23 cellular contexts compared by ENCODE assay signal in genomic region chr10:123434435-123435039, GRCh38.
A peak's percentile ranks its signal among the peaks of the same experiment; 100 is the strongest.
DNase-seq lines count a peak whose midpoint lies in the region; FAIRE-seq and TF ChIP-seq lines count a peak whose summit lies in the region.
"Had no signal": no experiment of that assay in that cellular context is flagged by ENCODE, and none has a peak within 500 bp of the region (broad histone marks: within the 10 kb centered on the region; RNA-seq: fewer than 3 reads in every experiment).

No MANE protein-coding gene starts in this region.

- H3K79me1 ChIP-seq in H1 (ENCODE audit: low read depth, low read length) (no peaks in the 10 kb centered on the region), neuronal stem cell (ENCODE audit: low read depth, low read length) (no peaks in the 10 kb centered on the region)

- H4K20me1 ChIP-seq in H1 (replicated peaks in 1 of 2; ENCODE audit: control insufficient read depth in 1 of 2, insufficient read depth in 2 of 2, low read length in 2 of 2) (no peaks in the 10 kb centered on the region), GM23248 (ENCODE audit: insufficient read depth) (no peaks in the 10 kb centered on the region)
- H4K20me1 ChIP-seq: BLaER1 had no signal

- H2BK15ac ChIP-seq in H1 (ENCODE audit: low read length) (no peak overlapping the region), neuronal stem cell (ENCODE audit: low read length) (no peak overlapping the region)

- intact Hi-C loops in spleen (cut with DNase I; ENCODE audit: low total_unique reads) (no loop called here), CD14-positive monocyte (cut with micrococcal nuclease) (no loop called here)

- DNase-seq in H1 (ENCODE audit: low read depth in 1 of 2, low spot score in 2 of 2) (no peak), neuronal stem cell (ENCODE audit: low spot score) (no peak), spleen (peak; percentile 52), glutamatergic neuron (no peak), iPS-NIHi7 (ENCODE audit: extremely low spot score) (no peak), CD14-positive monocyte (ENCODE audit: low spot score) (no peak), GM23248 (no peak)
- DNase-seq: 8988T; ACHN; BE2C; C1 segment of cervical spinal cord; Caco-2; Calu3; CD4-positive, alpha-beta T cell; CD8-positive, alpha-beta T cell; DMS79 treated with DMSO at 0.1 percent for 48 hours; GF-D8 had no signal

- H3K4ac ChIP-seq in H1 (replicated peaks; ENCODE audit: insufficient read length, low read depth, low read length) = no peak overlapping the region
- no peak overlapping the region for H3K4ac ChIP-seq in neuronal stem cell (ENCODE audit: low read length)

- H3K4me3 Mint-ChIP-seq in glutamatergic neuron (ENCODE audit: unreplicated experiment) = no peak overlapping the region
- no peak overlapping the region for H3K4me3 Mint-ChIP-seq in CD14-positive monocyte
- H3K4me3 Mint-ChIP-seq: CD4-positive, alpha-beta T cell; CD8-positive, alpha-beta T cell had no signal

- H3K4me3 ChIP-seq in H1 (ENCODE audit: extremely low read depth in 1 of 4, insufficient read depth in 2 of 4, low read depth in 3 of 4, low read length in 4 of 4) = no peak overlapping the region
- H3K4me3 ChIP-seq in neuronal stem cell (ENCODE audit: low read length in 2 of 2) = no peak overlapping the region
- H3K4me3 ChIP-seq in spleen = no peak overlapping the region
- no peak overlapping the region for H3K4me3 ChIP-seq in GM23248
- H3K4me3 ChIP-seq: BLaER1 had no signal

- H3K9ac ChIP-seq in H1 (replicated peaks in 1 of 4; ENCODE audit: extremely low read depth in 1 of 4, low read depth in 3 of 4, low read length in 3 of 4) (no peak overlapping the region), neuronal stem cell (ENCODE audit: low read depth, low read length, poor library complexity) (no peak overlapping the region), GM23248 (no peak overlapping the region)
- H3K9ac ChIP-seq: BLaER1 had no signal

- H3K4me2 ChIP-seq in H1 (ENCODE audit: insufficient read depth in 1 of 2, low read depth in 2 of 2, low read length in 2 of 2) (no peak overlapping the region), neuronal stem cell (ENCODE audit: insufficient read depth, low read length, poor library complexity, severe bottlenecking) (no peak overlapping the region), GM23248 (ENCODE audit: unreplicated experiment) (no peak overlapping the region)

- H3K4me1 ChIP-seq in H1 (replicated peaks in 1 of 4; ENCODE audit: control insufficient read depth in 3 of 4, insufficient read depth in 4 of 4, low read length in 3 of 4) (peaks cover 2 to 5% (median 3%) of the 10 kb centered on the region in 4 experiments; a peak in 4 of 7 replicates), neuronal stem cell (ENCODE audit: control insufficient read depth in 2 of 2, insufficient read depth in 1 of 2, low read depth in 1 of 2, low read length in 2 of 2) (no peaks in the 10 kb centered on the region), spleen (peaks cover 0 to 5% (median 0%) of the 10 kb centered on the region in 6 donors), GM23248 (ENCODE audit: insufficient read depth) (no peaks in the 10 kb centered on the region)
- H3K4me1 ChIP-seq: Caco-2 had no signal

- FAIRE-seq in H1 (lab: Jason Lieb, UNC) = no peak
- FAIRE-seq: A204.1, D721Med, G401.6, GM12891, GM19239 had no signal

- H3K36me3 Mint-ChIP-seq in glutamatergic neuron (ENCODE audit: unreplicated experiment) = no peaks in the 10 kb centered on the region
- no peaks in the 10 kb centered on the region for H3K36me3 Mint-ChIP-seq in CD14-positive monocyte
- H3K36me3 Mint-ChIP-seq: CD8-positive, alpha-beta T cell had no signal

- no peak for TF ChIP-seq RAD21 in H1 (IDR thresholded peaks at IDR 0.05 in 1 of 2, conservative IDR thresholded peaks at IDR 0.05 in 1 of 2; ENCODE audit: low read depth in 2 of 2, low read length in 2 of 2)

- TF ChIP-seq EP300 in H1 (IDR thresholded peaks at IDR 0.05; ENCODE audit: borderline replicate concordance in 1 of 2, low read depth in 2 of 2, low read length in 2 of 2) = no peak

- in situ Hi-C loops in GM23248 (cut with MboI) = no loop called here

- TF ChIP-seq CTCF in H1 (IDR thresholded peaks at IDR 0.05; ENCODE audit: control extremely low read depth in 1 of 3, insufficient read depth in 1 of 3, low read depth in 1 of 3, low read length in 3 of 3) (no peak), spleen (IDR thresholded peaks at IDR 0.05 in 8 of 11, conservative IDR thresholded peaks at IDR 0.05 in 3 of 11) (no peak), glutamatergic neuron (IDR thresholded peaks at IDR 0.05; ENCODE audit: partially characterized antibody, unreplicated experiment) (no peak), CD14-positive monocyte (IDR thresholded peaks at IDR 0.05) (no peak)

- H3K27me3 Mint-ChIP-seq in glutamatergic neuron (ENCODE audit: unreplicated experiment) (no peaks in the 10 kb centered on the region), CD14-positive monocyte (ENCODE audit: low read depth in 3 of 3) (peaks cover 7 to 36% (median 10%) of the 10 kb centered on the region in 3 donors)

- H3K9me2 ChIP-seq in GM23248 (ENCODE audit: insufficient read depth) = no peaks in the 10 kb centered on the region

- no peak overlapping the region for H2BK120ac ChIP-seq in H1 (replicated peaks; ENCODE audit: low read depth, low read length)
- peak overlapping the region; percentile 56 for H2BK120ac ChIP-seq in neuronal stem cell (ENCODE audit: low read depth, low read length)

- H2BK20ac ChIP-seq in H1 (ENCODE audit: low read length) = no peak overlapping the region

- H2BK5ac ChIP-seq in H1 (ENCODE audit: low read depth, low read length) (no peak overlapping the region), neuronal stem cell (ENCODE audit: low read length) (no peak overlapping the region)

- H4K8ac ChIP-seq in H1 (ENCODE audit: extremely low read depth, insufficient read depth, low read length) (0 out of 2 replicates have a peak overlapping the region, but pooled peaks have one; percentile 23), neuronal stem cell (ENCODE audit: low read depth, low read length) (no peak overlapping the region)

- H3K56ac ChIP-seq in H1 (replicated peaks; ENCODE audit: insufficient read length, low read depth, low read length) = no peak overlapping the region

- H3K23ac ChIP-seq in H1 (ENCODE audit: insufficient read length) = no peak overlapping the region
- H3K23ac ChIP-seq in neuronal stem cell (ENCODE audit: low read depth, low read length, poor library complexity) = no peak overlapping the region

- H3K9me3 Mint-ChIP-seq in glutamatergic neuron (ENCODE audit: unreplicated experiment) = no peaks in the 10 kb centered on the region
- peaks cover 0 to 20% (median 7%) of the 10 kb centered on the region in 7 donors for H3K9me3 Mint-ChIP-seq in CD14-positive monocyte
- H3K9me3 Mint-ChIP-seq: CD4-positive, alpha-beta T cell had no signal

- H3K4me1 Mint-ChIP-seq in glutamatergic neuron (ENCODE audit: low read depth, unreplicated experiment) (peaks cover 2% of the 10 kb centered on the region), CD14-positive monocyte (peaks cover 6% of the 10 kb centered on the region)

- H2BK12ac ChIP-seq in H1 (ENCODE audit: low read depth, low read length) (no peak overlapping the region), neuronal stem cell (ENCODE audit: low read length) (no peak overlapping the region)

- no peaks in the 10 kb centered on the region for H3K79me2 ChIP-seq in H1 (ENCODE audit: control insufficient read depth in 1 of 2, insufficient read depth in 2 of 2, low read length in 2 of 2)
- H3K79me2 ChIP-seq in GM23248 (ENCODE audit: insufficient read depth) = no peaks in the 10 kb centered on the region

- no peaks in the 10 kb centered on the region for H3K27me3 ChIP-seq in H1 (replicated peaks in 1 of 4; ENCODE audit: control insufficient read depth in 3 of 4, extremely low read depth in 1 of 4, insufficient read depth in 3 of 4, low read length in 3 of 4)
- peaks cover 0 to 4% (median 0%) of the 10 kb centered on the region in 3 experiments for H3K27me3 ChIP-seq in neuronal stem cell (ENCODE audit: control insufficient read depth in 3 of 3, insufficient read depth in 3 of 3, low read depth in 1 of 3, low read length in 3 of 3)
- peaks cover 0 to 4% (median 0%) of the 10 kb centered on the region in 7 donors for H3K27me3 ChIP-seq in spleen (replicated peaks in 1 of 7)
- H3K27me3 ChIP-seq in GM23248 (replicated peaks; ENCODE audit: insufficient read depth) = peaks cover 8% of the 10 kb centered on the region; the same call in 1 of the 2 replicates
- H3K27me3 ChIP-seq: BE2C, BLaER1 had no signal

- H3K27ac Mint-ChIP-seq in glutamatergic neuron (ENCODE audit: unreplicated experiment) (no peak overlapping the region), CD14-positive monocyte (no peak overlapping the region)
- H3K27ac Mint-ChIP-seq: CD4-positive, alpha-beta T cell; CD8-positive, alpha-beta T cell had no signal

- CTCF ChIA-PET in H1 (lab: Charles Lee; ENCODE audit: partially characterized antibody) = interaction anchor here (1.0 kb wide), 1 partner anchor 124 kb away, joined by 3 read pairs; no protein-coding TSS in a partner anchor

- no peaks in the 10 kb centered on the region for H3K23me2 ChIP-seq in H1 (ENCODE audit: low read depth, low read length)

- no peak overlapping the region for H4K91ac ChIP-seq in H1 (replicated peaks; ENCODE audit: insufficient read length, low read length)
- no peak overlapping the region for H4K91ac ChIP-seq in neuronal stem cell (ENCODE audit: low read depth, low read length, poor library complexity)

- H3F3A ChIP-seq in GM23248 (ENCODE audit: insufficient read depth) = no peaks in the 10 kb centered on the region

- H4K5ac ChIP-seq in H1 (ENCODE audit: insufficient read length, low read depth, low read length) = no peak overlapping the region

- POLR2A ChIA-PET in H1 (lab: Charles Lee; ENCODE audit: partially characterized antibody) = no interaction called here

- WGBS in H1 (ENCODE audit: extremely low coverage in 1 of 2, insufficient coverage in 1 of 2, insufficient read length in 1 of 2, insufficient replicate concordance in 2 of 2, low coverage in 1 of 2, low lambda C conversion rate in 2 of 2, missing lambda C conversion rate in 1 of 2), 2 experiments = 95% methylated on average over 15 of the region's 15 CpGs; no CpG with 5 or more reads in 1 of the 2 experiments
- WGBS in neuronal stem cell (ENCODE audit: extremely low coverage in 2 of 2, insufficient read length in 2 of 2, insufficient replicate concordance in 1 of 2), 2 donors = no CpG with 5 or more reads among the region's 15 CpGs
- 86 to 93% (median 89%) methylated on average over 11 to 15 of the region's 15 CpGs for WGBS in spleen, 5 donors
- WGBS in GM23248 (ENCODE audit: low coverage in 1 of 2, low lambda C conversion rate in 2 of 2, missing lambda C conversion rate in 2 of 2), 2 experiments = 48 to 49% methylated on average over 15 of the region's 15 CpGs

- H3K27ac ChIP-seq in H1 (ENCODE audit: low read depth, low read length) = no peak overlapping the region
- no peak overlapping the region for H3K27ac ChIP-seq in neuronal stem cell (replicated peaks; ENCODE audit: low read length)
- no peak overlapping the region for H3K27ac ChIP-seq in spleen
- H3K27ac ChIP-seq in GM23248 = no peak overlapping the region
- H3K27ac ChIP-seq: BLaER1 had no signal

- H3K18ac ChIP-seq in H1 (ENCODE audit: extremely low read depth, low read length) = no peak overlapping the region; the same call in 1 of the 2 replicates
- no peak overlapping the region for H3K18ac ChIP-seq in neuronal stem cell (ENCODE audit: low read length)

- H2AK5ac ChIP-seq in H1 (ENCODE audit: low read depth, low read length) (no peak overlapping the region), neuronal stem cell (ENCODE audit: low read depth, low read length) (peak overlapping the region; percentile 20)

- H3K9me3 ChIP-seq in H1 (ENCODE audit: insufficient read depth in 2 of 2, low read depth in 1 of 2, low read length in 1 of 2) = no peaks in the 10 kb centered on the region
- H3K9me3 ChIP-seq in neuronal stem cell (replicated peaks in 1 of 2; ENCODE audit: control insufficient read depth in 2 of 2, insufficient read depth in 1 of 2, low read depth in 1 of 2, low read length in 2 of 2) = no peaks in the 10 kb centered on the region
- peaks cover 0 to 4% (median 0%) of the 10 kb centered on the region in 8 donors for H3K9me3 ChIP-seq in spleen
- no peaks in the 10 kb centered on the region for H3K9me3 ChIP-seq in GM23248 (ENCODE audit: low read depth)
- H3K9me3 ChIP-seq: BE2C, Caco-2 had no signal

- H3K36me3 ChIP-seq in H1 (ENCODE audit: control insufficient read depth in 2 of 4, insufficient read depth in 4 of 4, low read length in 3 of 4) (no peaks in the 10 kb centered on the region), neuronal stem cell (replicated peaks in 1 of 2; ENCODE audit: control insufficient read depth in 2 of 2, insufficient read depth in 2 of 2, low read length in 2 of 2) (no peaks in the 10 kb centered on the region), spleen (no peaks in the 10 kb centered on the region), GM23248 (ENCODE audit: low read depth) (no peaks in the 10 kb centered on the region)
- H3K36me3 ChIP-seq: BE2C, BLaER1 had no signal

- H3K14ac ChIP-seq in H1 (ENCODE audit: insufficient read length) = no peak overlapping the region
- no peak overlapping the region for H3K14ac ChIP-seq in neuronal stem cell (ENCODE audit: low read length)

- TF ChIP-seq POLR2A in H1 (IDR thresholded peaks at IDR 0.05; ENCODE audit: control extremely low read depth in 1 of 2, low read depth in 2 of 2, low read length in 2 of 2) (no peak), spleen (IDR thresholded peaks at IDR 0.05) (no peak)

- H2AFZ ChIP-seq in H1 (ENCODE audit: low read length) (no peak overlapping the region), neuronal stem cell (ENCODE audit: low read length) (no peak overlapping the region), GM23248 (no peak overlapping the region)
